In genomic region chr5:107696511-107696910, GRCh38 we compare ENCODE assay signal across 21 cellular contexts. TPM values are rescaled to one million over a fixed set of nuclear protein-coding genes. Genes with fewer than 3 reads are reported as not detected.
"Had no signal": no experiment of that assay in that cellular context is flagged by ENCODE, and none has a peak within 500 bp of the region (broad histone marks: within the 10 kb centered on the region; RNA-seq: fewer than 3 reads in every experiment).

No MANE protein-coding gene starts in this region.

- H3K27ac ChIP-seq: adrenal gland had no signal

- H3K4me3 Mint-ChIP-seq: activated CD4-positive, alpha-beta memory T cell treated with anti-CD3 and anti-CD28 coated beads, Interleukin-2, amount 10 ng/mL, durations not matched to agents 7 days and 5 days; activated naive CD8-positive, alpha-beta T cell treated with anti-CD3 and anti-CD28 coated beads, Interleukin-2, amount 10 ng/mL, durations not matched to agents 7 days and 5 days; activated T-cell treated with anti-CD3 and anti-CD28 coated beads, Interleukin-2, amount 50 U/mL, for 72 hours; T-helper 1 cell treated with Interleukin-12 subunit alpha and Interleukin-12 subunit beta and Interleukin-4 antibody, amounts not matched to agents 30 μg/mL and 1 μg/mL, for 36 hours had no signal

- H3K27me3 Mint-ChIP-seq: activated CD4-positive, alpha-beta memory T cell treated with anti-CD3 and anti-CD28 coated beads, Interleukin-2, amount 10 ng/mL, durations not matched to agents 7 days and 5 days had no signal

- H3K9me3 Mint-ChIP-seq: activated CD4-positive, alpha-beta memory T cell treated with anti-CD3 and anti-CD28 coated beads, Interleukin-2, amount 10 ng/mL, durations not matched to agents 7 days and 5 days; activated naive CD8-positive, alpha-beta T cell treated with anti-CD3 and anti-CD28 coated beads, Interleukin-2, amount 10 ng/mL, durations not matched to agents 7 days and 5 days; T-helper 1 cell treated with Interleukin-12 subunit alpha and Interleukin-12 subunit beta and Interleukin-4 antibody, amounts not matched to agents 30 μg/mL and 1 μg/mL, for 36 hours had no signal

- DNase-seq: activated CD4-positive, alpha-beta memory T cell treated with anti-CD3 and anti-CD28 coated beads, Interleukin-2, amount 10 ng/mL, durations not matched to agents 7 days and 5 days; activated CD4-positive, alpha-beta T cell treated with anti-CD3 and anti-CD28 coated beads for 48 hours; activated CD4-positive, CD25-positive, alpha-beta regulatory T cell treated with anti-CD3 and anti-CD28 coated beads, Interleukin-2, amount 50 U/mL, for 72 hours; activated naive CD4-positive, alpha-beta T cell treated with anti-CD3 and anti-CD28 coated beads, Interleukin-2, amount 50 U/mL, for 16 hours; activated naive CD8-positive, alpha-beta T cell treated with anti-CD3 and anti-CD28 coated beads, Interleukin-2, amount 10 ng/mL, durations not matched to agents 7 days and 5 days; activated T-cell treated with anti-CD3 and anti-CD28 coated beads for 4 hours; activated T-cell treated with anti-CD3 and anti-CD28 coated beads, Interleukin-2, amount 50 U/mL, for 72 hours; adrenal gland; Karpas-422; MM.1S; NCI-H1105 treated with DMSO at 0.1 percent for 48 hours; NCI-H1436 treated with DMSO at 0.1 percent for 48 hours; NCI-H187; NCI-H2081; NCI-H446; NCI-H524; PC-3; SHP77 treated with DMSO at 0.1 percent for 48 hours had no signal

- H3K27me3 ChIP-seq: adrenal gland had no signal

- H3K4me1 Mint-ChIP-seq: activated CD4-positive, alpha-beta memory T cell treated with anti-CD3 and anti-CD28 coated beads, Interleukin-2, amount 10 ng/mL, durations not matched to agents 7 days and 5 days; activated naive CD8-positive, alpha-beta T cell treated with anti-CD3 and anti-CD28 coated beads, Interleukin-2, amount 10 ng/mL, durations not matched to agents 7 days and 5 days had no signal

- H3K4me1 ChIP-seq: adrenal gland had no signal

- ATAC-seq: activated T-cell treated with anti-CD3 and anti-CD28 coated beads, Interleukin-2, amount 50 U/mL, for 72 hours; K562; PC-3 had no signal

- H3K36me3 Mint-ChIP-seq: activated naive CD8-positive, alpha-beta T cell treated with anti-CD3 and anti-CD28 coated beads, Interleukin-2, amount 10 ng/mL, durations not matched to agents 7 days and 5 days had no signal

- H3K27ac Mint-ChIP-seq: activated CD4-positive, alpha-beta memory T cell treated with anti-CD3 and anti-CD28 coated beads, Interleukin-2, amount 10 ng/mL, durations not matched to agents 7 days and 5 days; activated naive CD8-positive, alpha-beta T cell treated with anti-CD3 and anti-CD28 coated beads, Interleukin-2, amount 10 ng/mL, durations not matched to agents 7 days and 5 days; activated T-cell treated with anti-CD3 and anti-CD28 coated beads, Interleukin-2, amount 50 U/mL, for 72 hours; T-helper 1 cell treated with Interleukin-12 subunit alpha and Interleukin-12 subunit beta and Interleukin-4 antibody, amounts not matched to agents 30 μg/mL and 1 μg/mL, for 36 hours had no signal

- H3K36me3 ChIP-seq: adrenal gland had no signal

- H3K9me3 ChIP-seq: adrenal gland had no signal

- H3K4me3 ChIP-seq: adrenal gland, K562 had no signal

RNA-seq across cellular contexts. Expression of gene EFNA5, which starts 25.8 kb away (rescaled TPM):
- total RNA-seq: activated CD4-positive, alpha-beta memory T cell treated with anti-CD3 and anti-CD28 coated beads, Interleukin-2, amount 10 ng/mL, durations not matched to agents 7 days and 5 days; activated CD8-positive, alpha-beta memory T cell treated with anti-CD3 and anti-CD28 coated beads for 36 hours; activated naive CD8-positive, alpha-beta T cell treated with anti-CD3 and anti-CD28 coated beads, Interleukin-2, amount 10 ng/mL, durations not matched to agents 7 days and 5 days; K562 had no signal
